8 cellular contexts compared by ENCODE assay signal in genomic region chr14:97218713-97219355, GRCh38.
DNase-seq lines count a peak whose midpoint lies in the region; ATAC-seq and TF ChIP-seq lines count a peak whose summit lies in the region.

No MANE protein-coding gene starts in this region.

- H3K4me1 ChIP-seq in CD8-positive, alpha-beta T cell (ENCODE audit: insufficient read depth, low read length) = peaks cover 14% of the 10 kb centered on the region

- H3K9me3 ChIP-seq in CD8-positive, alpha-beta T cell (ENCODE audit: low read length) = no peaks in the 10 kb centered on the region

- DNase-seq in CD8-positive, alpha-beta T cell = peak in 6 of 7 experiments; percentile 21 to 70 (median 34)
- DNase-seq in activated CD4-positive, alpha-beta T cell treated with anti-CD3 and anti-CD28 coated beads for 36 hours = peak; percentile 60
- no peak for DNase-seq in epithelial cell of proximal tubule (ENCODE audit: low read depth)
- DNase-seq in progenitor cell of endocrine pancreas (ENCODE audit: low spot score, unreplicated experiment) = peak; percentile 28
- DNase-seq in NCI-H128 (lab: John Stamatoyannopoulos, UW; ENCODE audit: unreplicated experiment) = no peak

- peak; percentile 18 for TF ChIP-seq CTCF in CD8-positive, alpha-beta T cell (IDR thresholded peaks at IDR 0.05)
- peak; percentile 10 for TF ChIP-seq CTCF in epithelial cell of proximal tubule (conservative IDR thresholded peaks at IDR 0.05; ENCODE audit: low read depth, low read length)
- TF ChIP-seq CTCF in progenitor cell of endocrine pancreas (IDR thresholded peaks at IDR 0.05; ENCODE audit: unreplicated experiment) = peak; percentile 29

- POLR2A ChIA-PET in CD8-positive, alpha-beta T cell (lab: Charles Lee) = interaction anchor here (0.5 to 0.7 kb wide), 5 partner anchors 107 to 812 kb away, joined by 3 to 6 read pairs (median 3); no protein-coding TSS in a partner anchor
- POLR2A ChIA-PET in activated CD4-positive, alpha-beta T cell treated with anti-CD3 and anti-CD28 coated beads for 36 hours (lab: Charles Lee) = interaction anchor here (0.5 kb wide), 1 partner anchor 145 kb away, joined by 3 read pairs; no protein-coding TSS in a partner anchor

- ATAC-seq in CD8-positive, alpha-beta T cell = peak; percentile 59
- peak; percentile 78 for ATAC-seq in activated CD4-positive, alpha-beta T cell treated with anti-CD3 and anti-CD28 coated beads for 36 hours
- ATAC-seq in GM18519 (IDR thresholded peaks at IDR 0.05; ENCODE audit: low FRiP score, unreplicated experiment) = no peak
- ATAC-seq in HG02870 (IDR thresholded peaks at IDR 0.05; ENCODE audit: unreplicated experiment) = no peak
- no peak for ATAC-seq in HG02884 (IDR thresholded peaks at IDR 0.05; ENCODE audit: unreplicated experiment)

- H3K27me3 Mint-ChIP-seq in CD8-positive, alpha-beta T cell (ENCODE audit: low read depth) = peaks cover 8% of the 10 kb centered on the region
- H3K27me3 Mint-ChIP-seq in activated CD4-positive, alpha-beta T cell treated with anti-CD3 and anti-CD28 coated beads for 36 hours = peaks cover 9% of the 10 kb centered on the region
- H3K27me3 Mint-ChIP-seq in progenitor cell of endocrine pancreas = peaks cover 61% of the 10 kb centered on the region

- H3K4me3 Mint-ChIP-seq in CD8-positive, alpha-beta T cell = peak overlapping the region; percentile 85
- peak overlapping the region; percentile 68 for H3K4me3 Mint-ChIP-seq in activated CD4-positive, alpha-beta T cell treated with anti-CD3 and anti-CD28 coated beads for 36 hours
- H3K4me3 Mint-ChIP-seq in progenitor cell of endocrine pancreas (ENCODE audit: low read depth) = peak overlapping the region; percentile 71

- H3K4me1 Mint-ChIP-seq in CD8-positive, alpha-beta T cell (ENCODE audit: low read depth) = peaks cover 24% of the 10 kb centered on the region
- H3K4me1 Mint-ChIP-seq in activated CD4-positive, alpha-beta T cell treated with anti-CD3 and anti-CD28 coated beads for 36 hours = peaks cover 12% of the 10 kb centered on the region
- H3K4me1 Mint-ChIP-seq in progenitor cell of endocrine pancreas (ENCODE audit: low read depth) = peaks cover 4% of the 10 kb centered on the region

- H3K36me3 ChIP-seq in CD8-positive, alpha-beta T cell (ENCODE audit: insufficient read depth, low read length) = no peaks in the 10 kb centered on the region

- no peaks in the 10 kb centered on the region for H3K9me3 Mint-ChIP-seq in CD8-positive, alpha-beta T cell
- no peaks in the 10 kb centered on the region for H3K9me3 Mint-ChIP-seq in activated CD4-positive, alpha-beta T cell treated with anti-CD3 and anti-CD28 coated beads for 36 hours (ENCODE audit: low read depth)
- no peaks in the 10 kb centered on the region for H3K9me3 Mint-ChIP-seq in progenitor cell of endocrine pancreas (ENCODE audit: low read depth)

- intact Hi-C loops in CD8-positive, alpha-beta T cell (cut with DNase I, micrococcal nuclease) = no loop called here
- intact Hi-C loops in activated CD4-positive, alpha-beta T cell treated with anti-CD3 and anti-CD28 coated beads for 36 hours (cut with DNase I, micrococcal nuclease) = no loop called here

- CTCF ChIA-PET in CD8-positive, alpha-beta T cell (lab: Charles Lee) = interaction anchor here (1.0 kb wide), 1 partner anchor 324 kb away, joined by 3 read pairs; no protein-coding TSS in a partner anchor
- CTCF ChIA-PET in activated CD4-positive, alpha-beta T cell treated with anti-CD3 and anti-CD28 coated beads for 36 hours (lab: Charles Lee) = interaction anchor here (0.7 to 1.0 kb wide), 3 partner anchors 7 to 517 kb away, joined by 3 read pairs; no protein-coding TSS in a partner anchor

- peak overlapping the region; percentile 77 for H3K4me3 ChIP-seq in CD8-positive, alpha-beta T cell (ENCODE audit: low read depth, low read length)
- peak overlapping the region; percentile 59 for H3K4me3 ChIP-seq in epithelial cell of proximal tubule (ENCODE audit: low read depth, low read length)

- H3K27me3 ChIP-seq in CD8-positive, alpha-beta T cell (ENCODE audit: insufficient read depth, low read length) = no peaks in the 10 kb centered on the region

- H3K27ac ChIP-seq in CD8-positive, alpha-beta T cell (ENCODE audit: low read depth, low read length) = no peak overlapping the region

- H3K36me3 Mint-ChIP-seq in CD8-positive, alpha-beta T cell = no peaks in the 10 kb centered on the region
- no peaks in the 10 kb centered on the region for H3K36me3 Mint-ChIP-seq in activated CD4-positive, alpha-beta T cell treated with anti-CD3 and anti-CD28 coated beads for 36 hours (ENCODE audit: low read depth)
- no peaks in the 10 kb centered on the region for H3K36me3 Mint-ChIP-seq in progenitor cell of endocrine pancreas (ENCODE audit: insufficient read depth)

- peak overlapping the region; percentile 18 for H3K27ac Mint-ChIP-seq in CD8-positive, alpha-beta T cell
- H3K27ac Mint-ChIP-seq in activated CD4-positive, alpha-beta T cell treated with anti-CD3 and anti-CD28 coated beads for 36 hours = peak overlapping the region; percentile 65
- H3K27ac Mint-ChIP-seq in progenitor cell of endocrine pancreas = no peak overlapping the region

Comparison
In these comparisons a context has a peak if more than half of its experiments do, and no peak if none do; other contexts are left out.
1. ATAC-seq: peak in CD8-positive, alpha-beta T cell (single experiment) and activated CD4-positive, alpha-beta T cell treated with anti-CD3 and anti-CD28 coated beads for 36 hours (single experiment); none in GM18519 (single experiment), HG02870 (single experiment) and HG02884 (single experiment).
2. DNase-seq: peak in CD8-positive, alpha-beta T cell (6 of 7), activated CD4-positive, alpha-beta T cell treated with anti-CD3 and anti-CD28 coated beads for 36 hours (single experiment) and progenitor cell of endocrine pancreas (single experiment); none in epithelial cell of proximal tubule (single experiment) and NCI-H128 (single experiment).
3. Peak in every context shown above with its lines, with median percentiles within 50 percentile points of each other: H3K4me3 Mint-ChIP-seq and CTCF ChIP-seq.